14 cellular contexts compared by ENCODE assay signal in the genomic region with DNA sequence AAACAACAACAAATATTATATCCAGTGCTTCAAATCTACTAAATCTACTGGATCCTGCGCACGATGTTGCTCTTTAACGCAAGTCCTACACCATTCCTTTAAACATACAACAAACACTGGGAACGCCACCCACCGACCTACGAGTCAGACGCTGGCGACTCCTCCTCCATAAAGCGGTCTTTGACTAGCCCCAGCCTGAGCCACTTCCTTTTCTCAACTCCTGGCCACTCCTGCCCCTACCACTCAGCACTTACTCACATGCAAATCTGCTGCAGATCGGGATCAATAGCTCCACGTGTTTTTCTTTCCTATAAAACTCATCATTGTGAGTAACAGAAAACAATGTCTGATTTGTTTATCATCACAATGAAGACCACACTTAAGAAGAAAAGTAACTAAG. TPM values are rescaled to one million over a fixed set of nuclear protein-coding genes. Genes with fewer than 3 reads are reported as not detected.
DNase-seq lines count a peak whose midpoint lies in the region; ATAC-seq and TF ChIP-seq lines count a peak whose summit lies in the region.
"Had no signal": no experiment of that assay in that cellular context is flagged by ENCODE, and none has a peak within 500 bp of the region (broad histone marks: within the 10 kb centered on the region; RNA-seq: fewer than 3 reads in every experiment).

No MANE protein-coding gene starts in this region.

- no peak overlapping the region for H3K18ac ChIP-seq in neuronal stem cell (ENCODE audit: low read length)

- H3K27ac Mint-ChIP-seq in activated T-cell treated with anti-CD3 and anti-CD28 coated beads, Interleukin-2, amount 50 U/mL, for 24 hours: peak overlapping the region; percentile 42

- no peak overlapping the region for H2BK120ac ChIP-seq in neuronal stem cell (ENCODE audit: low read depth, low read length)

- no peaks in the 10 kb centered on the region for H3K9me2 ChIP-seq in PC-3 (replicated peaks; ENCODE audit: low read length)

- no peaks in the 10 kb centered on the region for H3K4me1 ChIP-seq in PC-3 (ENCODE audit: insufficient read depth, low read length)
- H3K4me1 ChIP-seq in neuronal stem cell (ENCODE audit: control insufficient read depth in 2 of 2, insufficient read depth in 1 of 2, low read depth in 1 of 2, low read length in 2 of 2): peaks cover 25 to 31% of the 10 kb centered on the region in 2 donors
- H3K4me1 ChIP-seq: sigmoid colon had no signal

- no peak overlapping the region for H2AK5ac ChIP-seq in neuronal stem cell (ENCODE audit: low read depth, low read length)

- intact Hi-C loops in PC-3 (cut with micrococcal nuclease): no loop called here

- H2BK5ac ChIP-seq in neuronal stem cell (ENCODE audit: low read length): no peak overlapping the region

- H3K4me3 Mint-ChIP-seq in activated T-cell treated with anti-CD3 and anti-CD28 coated beads, Interleukin-2, amount 50 U/mL, for 24 hours: no peak overlapping the region

- no peaks in the 10 kb centered on the region for H3K79me1 ChIP-seq in neuronal stem cell (ENCODE audit: low read depth, low read length)

- POLR2A ChIA-PET in PC-3 (lab: Charles Lee; ENCODE audit: unreplicated experiment): interaction anchor here (0.6 kb wide), 1 partner anchor 160 kb away, joined by 8 read pairs; a partner anchor contains a TSS

- H3K4me3 ChIP-seq in PC-3 (ENCODE audit: low read length): no peak overlapping the region
- no peak overlapping the region for H3K4me3 ChIP-seq in neuronal stem cell (ENCODE audit: low read length in 2 of 2)
- H3K4me3 ChIP-seq: sigmoid colon had no signal

- no peak overlapping the region for H3K4me2 ChIP-seq in PC-3 (ENCODE audit: low read length)
- H3K4me2 ChIP-seq in neuronal stem cell (ENCODE audit: insufficient read depth, low read length, poor library complexity, severe bottlenecking): no peak overlapping the region

- H3K79me2 ChIP-seq in PC-3 (ENCODE audit: low read length): no peaks in the 10 kb centered on the region

- no peak for TF ChIP-seq CTCF in PC-3 (conservative IDR thresholded peaks at IDR 0.05; ENCODE audit: low read depth, low read length)

- no peaks in the 10 kb centered on the region for H3K9me3 ChIP-seq in PC-3 (ENCODE audit: low read length)
- peaks cover 0 to 3% of the 10 kb centered on the region in 2 donors for H3K9me3 ChIP-seq in neuronal stem cell (replicated peaks in 1 of 2; ENCODE audit: control insufficient read depth in 2 of 2, insufficient read depth in 1 of 2, low read depth in 1 of 2, low read length in 2 of 2)
- H3K9me3 ChIP-seq: sigmoid colon had no signal

- peaks cover 71% of the 10 kb centered on the region for H3K36me3 Mint-ChIP-seq in activated T-cell treated with anti-CD3 and anti-CD28 coated beads, Interleukin-2, amount 50 U/mL, for 24 hours (ENCODE audit: low read depth)

- no peak overlapping the region for H4K8ac ChIP-seq in neuronal stem cell (ENCODE audit: low read depth, low read length)

- BruUV-seq in PC-3 (replicated peaks; lab: Mats Ljungman, UMichigan): no TSS peak

- H3K27me3 ChIP-seq in PC-3 (ENCODE audit: low read length) (no peaks in the 10 kb centered on the region), neuronal stem cell (ENCODE audit: control insufficient read depth in 3 of 3, insufficient read depth in 3 of 3, low read depth in 1 of 3, low read length in 3 of 3) (no peaks in the 10 kb centered on the region)
- H3K27me3 ChIP-seq: sigmoid colon had no signal

- H3K4me1 Mint-ChIP-seq in activated T-cell treated with anti-CD3 and anti-CD28 coated beads, Interleukin-2, amount 50 U/mL, for 24 hours (ENCODE audit: low read depth): peaks cover 2% of the 10 kb centered on the region

- H2BK12ac ChIP-seq in neuronal stem cell (ENCODE audit: low read length): no peak overlapping the region

- H3K9me3 Mint-ChIP-seq in activated T-cell treated with anti-CD3 and anti-CD28 coated beads, Interleukin-2, amount 50 U/mL, for 24 hours: no peaks in the 10 kb centered on the region

- ATAC-seq in PC-3: peak; percentile 80
- ATAC-seq in GM18502 (IDR thresholded peaks at IDR 0.05; ENCODE audit: poor library complexity, unreplicated experiment): no peak
- ATAC-seq: Right ventricle myocardium inferior had no signal

- H4K20me1 ChIP-seq in PC-3 (ENCODE audit: low read length): no peaks in the 10 kb centered on the region

- DNase-seq in activated T-cell treated with anti-CD3 and anti-CD28 coated beads, Interleukin-2, amount 50 U/mL, for 24 hours: no peak
- no peak for DNase-seq in activated T-cell treated with anti-CD3 and anti-CD28 coated beads, Interleukin-2, amount 50 U/mL, for 48 hours
- DNase-seq in PC-3: peak; percentile 36
- peak; percentile 18 for DNase-seq in dermis blood vessel endothelial cell
- no peak for DNase-seq in neuronal stem cell (ENCODE audit: low spot score)
- no peak for DNase-seq in NCI-H1436 treated with DMSO at 0.1 percent for 48 hours (lab: John Stamatoyannopoulos, UW)
- DNase-seq in activated CD8-positive, alpha-beta memory T cell treated with anti-CD3 and anti-CD28 coated beads, Interleukin-2, amount 50 U/mL, for 4 hours: no peak
- DNase-seq: effector memory CD4-positive, alpha-beta T cell; KG1; NCI-H187; sigmoid colon; stimulated activated CD4-positive, alpha-beta T cell treated with anti-CD3 and anti-CD28 coated beads, Interleukin-4, amount 100 ng/mL, for 24 hours had no signal

- no peak overlapping the region for H3K4ac ChIP-seq in neuronal stem cell (ENCODE audit: low read length)

- no peaks in the 10 kb centered on the region for H3K27me3 Mint-ChIP-seq in activated T-cell treated with anti-CD3 and anti-CD28 coated beads, Interleukin-2, amount 50 U/mL, for 24 hours

- H4K91ac ChIP-seq in neuronal stem cell (ENCODE audit: low read depth, low read length, poor library complexity): no peak overlapping the region

- no peak overlapping the region for H3K14ac ChIP-seq in neuronal stem cell (ENCODE audit: low read length)

- CTCF ChIA-PET in PC-3 (lab: Charles Lee): no interaction called here

- H3K36me3 ChIP-seq in PC-3 (ENCODE audit: low read depth, low read length): peaks cover 7% of the 10 kb centered on the region; the same call in 1 of the 2 replicates
- peaks cover 9 to 51% of the 10 kb centered on the region in 2 donors for H3K36me3 ChIP-seq in neuronal stem cell (replicated peaks in 1 of 2; ENCODE audit: control insufficient read depth in 2 of 2, insufficient read depth in 2 of 2, low read length in 2 of 2)

- no peak overlapping the region for H2BK15ac ChIP-seq in neuronal stem cell (ENCODE audit: low read length)

- peak overlapping the region; percentile 12; the same call in 1 of the 2 replicates for H3K27ac ChIP-seq in PC-3 (ENCODE audit: low read length)
- peak overlapping the region; percentile 76 for H3K27ac ChIP-seq in neuronal stem cell (replicated peaks; ENCODE audit: low read length)
- H3K27ac ChIP-seq: sigmoid colon had no signal

- H3K23ac ChIP-seq in neuronal stem cell (ENCODE audit: low read depth, low read length, poor library complexity): no peak overlapping the region

- no peak overlapping the region for H3K9ac ChIP-seq in PC-3 (ENCODE audit: low read length)
- H3K9ac ChIP-seq in neuronal stem cell (ENCODE audit: low read depth, low read length, poor library complexity): no peak overlapping the region

- no CpG with 5 or more reads among the region's 11 CpGs for WGBS in neuronal stem cell (ENCODE audit: extremely low coverage in 2 of 2, insufficient read length in 2 of 2, insufficient replicate concordance in 1 of 2), 2 donors

- H2AFZ ChIP-seq in PC-3 (ENCODE audit: low read length) (no peak overlapping the region), neuronal stem cell (ENCODE audit: low read length) (no peak overlapping the region)

- no peaks in the 10 kb centered on the region for H3F3A ChIP-seq in PC-3 (ENCODE audit: low read length, unreplicated experiment)

RNA-seq across cellular contexts. Expression of a gene that starts 32.8 kb away (rescaled TPM):
- total RNA-seq in PC-3 (2014; rRNA removed) (19.1 and 26.0 TPM in 2 replicates), dermis blood vessel endothelial cell (3.9 and 5.1 TPM in 2 replicates)
- 14.3 TPM for polyA plus RNA-seq in neuronal stem cell (2013, experiment 1 of 2)
- 15.1 TPM for polyA plus RNA-seq in neuronal stem cell (2013, experiment 2 of 2)

Comparison
In these comparisons a context has a peak if more than half of its experiments do, and no peak if none do; other contexts are left out.
1. DNase-seq: peak in PC-3 (single experiment) and dermis blood vessel endothelial cell (single experiment); none in activated T-cell treated with anti-CD3 and anti-CD28 coated beads, Interleukin-2, amount 50 U/mL, for 24 hours (single experiment), activated T-cell treated with anti-CD3 and anti-CD28 coated beads, Interleukin-2, amount 50 U/mL, for 48 hours (0 of 2), neuronal stem cell (single experiment), NCI-H1436 treated with DMSO at 0.1 percent for 48 hours (single experiment) and activated CD8-positive, alpha-beta memory T cell treated with anti-CD3 and anti-CD28 coated beads, Interleukin-2, amount 50 U/mL, for 4 hours (single experiment).